In genomic region chr15:75929799-75930565, GRCh38 we compare ENCODE assay signal across 1 cellular context.
TF ChIP-seq lines count a peak whose summit lies in the region.

No MANE protein-coding gene starts in this region.

TF ChIP-seq in K562, 482 proteins besides CTCF, POLR2A, EP300 and RAD21 (continued from another document):
- no peak for TF ChIP-seq THAP12 (CRISPR knock-in tag; IDR thresholded peaks at IDR 0.05)
- TF ChIP-seq ZBTB9 (CRISPR knock-in tag; IDR thresholded peaks at IDR 0.05): no peak
- no peak for TF ChIP-seq SIN3A (IDR thresholded peaks at IDR 0.05; ENCODE audit: borderline replicate concordance in 2 of 2, control insufficient read depth in 1 of 2, low read depth in 2 of 2, low read length in 2 of 2)
- TF ChIP-seq SMARCE1 (IDR thresholded peaks at IDR 0.05): no peak
